9 cellular contexts compared by ENCODE assay signal in genomic region chr2:127576433-127577207, GRCh38. TPM values are rescaled to one million over a fixed set of nuclear protein-coding genes. Genes with fewer than 3 reads are reported as not detected.
DNase-seq lines count a peak whose midpoint lies in the region; ATAC-seq and TF ChIP-seq lines count a peak whose summit lies in the region.
"Had no signal": no experiment of that assay in that cellular context is flagged by ENCODE, and none has a peak within 500 bp of the region (broad histone marks: within the 10 kb centered on the region; RNA-seq: fewer than 3 reads in every experiment).

No MANE protein-coding gene starts in this region.

- peaks cover 11% of the 10 kb centered on the region for H3K27me3 Mint-ChIP-seq in activated CD4-positive, alpha-beta T cell treated with anti-CD3 and anti-CD28 coated beads, Interleukin-2, amount 10 ng/mL, durations not matched to agents 7 days and 5 days

- H3K4me1 ChIP-seq in upper lobe of left lung = peaks cover 0 to 5% (median 2%) of the 10 kb centered on the region in 4 donors

- no peaks in the 10 kb centered on the region for H3K36me3 Mint-ChIP-seq in activated CD4-positive, alpha-beta T cell treated with anti-CD3 and anti-CD28 coated beads, Interleukin-2, amount 10 ng/mL, durations not matched to agents 7 days and 5 days (ENCODE audit: low read depth)

- H3K36me3 ChIP-seq in upper lobe of left lung = no peaks in the 10 kb centered on the region

- peak overlapping the region; percentile 81 for H3K27ac Mint-ChIP-seq in activated CD4-positive, alpha-beta T cell treated with anti-CD3 and anti-CD28 coated beads, Interleukin-2, amount 10 ng/mL, durations not matched to agents 7 days and 5 days

- ATAC-seq in upper lobe of left lung (ENCODE audit: low FRiP score in 2 of 2) = peak; percentile 56 to 82

- no peak for TF ChIP-seq CTCF in dorsolateral prefrontal cortex (IDR thresholded peaks at IDR 0.05 in 54 of 56, conservative IDR thresholded peaks at IDR 0.05 in 2 of 56; ENCODE audit: low read depth in 1 of 56, partially characterized antibody in 56 of 56)
- TF ChIP-seq CTCF in upper lobe of left lung (IDR thresholded peaks at IDR 0.05) = no peak

- H3K27me3 ChIP-seq in dorsolateral prefrontal cortex (no peaks in the 10 kb centered on the region), upper lobe of left lung (no peaks in the 10 kb centered on the region)

- TF ChIP-seq EP300 in upper lobe of left lung (IDR thresholded peaks at IDR 0.05) = no peak

- H3K9me3 ChIP-seq in upper lobe of left lung = no peaks in the 10 kb centered on the region

- H3K4me3 Mint-ChIP-seq in activated CD4-positive, alpha-beta T cell treated with anti-CD3 and anti-CD28 coated beads, Interleukin-2, amount 10 ng/mL, durations not matched to agents 7 days and 5 days = no peak overlapping the region

- CTCF ChIA-PET in activated CD4-positive, alpha-beta T cell treated with anti-CD3 and anti-CD28 coated beads, Interleukin-2, amount 10 ng/mL, durations not matched to agents 7 days and 5 days (lab: Charles Lee) = interaction anchor here (2.0 kb wide), 1 partner anchor 15 kb away, joined by 11 read pairs; no protein-coding TSS in a partner anchor

- H3K27ac ChIP-seq in dorsolateral prefrontal cortex (no peak overlapping the region), upper lobe of left lung (no peak overlapping the region)

- no peak for TF ChIP-seq POLR2A in upper lobe of left lung (IDR thresholded peaks at IDR 0.05)

- no peaks in the 10 kb centered on the region for H3K9me3 Mint-ChIP-seq in activated CD4-positive, alpha-beta T cell treated with anti-CD3 and anti-CD28 coated beads, Interleukin-2, amount 10 ng/mL, durations not matched to agents 7 days and 5 days

- POLR2A ChIA-PET in activated CD4-positive, alpha-beta T cell treated with anti-CD3 and anti-CD28 coated beads, Interleukin-2, amount 10 ng/mL, durations not matched to agents 7 days and 5 days (lab: Charles Lee) = interaction anchor here (1.1 kb wide), 1 partner anchor 50 kb away, joined by 5 read pairs; the partner anchor contains the start of gene IWS1

- peak; percentile 3 for DNase-seq in activated CD4-positive, alpha-beta T cell treated with anti-CD3 and anti-CD28 coated beads, Interleukin-2, amount 10 ng/mL, durations not matched to agents 7 days and 5 days
- DNase-seq in activated CD4-positive, alpha-beta T cell treated with anti-CD3 and anti-CD28 coated beads for 48 hours = no peak
- DNase-seq in dorsolateral prefrontal cortex (peak in 6 of 10 donors; percentile 13 to 63 (median 48)), medulla oblongata (ENCODE audit: extremely low spot score) (peak; percentile 68), upper lobe of left lung (peak; percentile 20 to 77), UCSD-AML1 (lab: John Stamatoyannopoulos, UW; ENCODE audit: unreplicated experiment) (no peak), SKM-1 (lab: John Stamatoyannopoulos, UW; ENCODE audit: unreplicated experiment) (no peak)
- no peak for DNase-seq in activated CD4-positive, alpha-beta T cell treated with anti-CD3 and anti-CD28 coated beads for 1 hour

- 85 to 94% methylated on average over 14 to 23 of the region's 26 CpGs for WGBS in upper lobe of left lung, 2 donors

- peaks cover 22% of the 10 kb centered on the region for H3K4me1 Mint-ChIP-seq in activated CD4-positive, alpha-beta T cell treated with anti-CD3 and anti-CD28 coated beads, Interleukin-2, amount 10 ng/mL, durations not matched to agents 7 days and 5 days

- intact Hi-C loops in dorsolateral prefrontal cortex (cut with DNase I) = no loop called here

- no peak overlapping the region for H3K4me3 ChIP-seq in dorsolateral prefrontal cortex
- no peak overlapping the region for H3K4me3 ChIP-seq in upper lobe of left lung

RNA-seq across cellular contexts. Expression of gene MYO7B, which starts 41.1 kb away (rescaled TPM):
- total RNA-seq in activated CD4-positive, alpha-beta T cell treated with anti-CD3 and anti-CD28 coated beads, Interleukin-2, amount 10 ng/mL, durations not matched to agents 7 days and 5 days = under 1 TPM; 0.60 to 0.69 TPM
- 1 to 10 TPM in 28 of 120 experiments, under 1 TPM in 84, not detected in 8; 0.08 to 3.0 (median 0.52) TPM for total RNA-seq in dorsolateral prefrontal cortex
- total RNA-seq in upper lobe of left lung = 1 to 10 TPM; 1.2 to 6.1 (median 3.1) TPM
- total RNA-seq: epithelial cell of proximal tubule had no signal

RNA-seq across cellular contexts. Expression of gene IWS1, which starts 50.3 kb away (rescaled TPM):
- total RNA-seq in activated CD4-positive, alpha-beta T cell treated with anti-CD3 and anti-CD28 coated beads, Interleukin-2, amount 10 ng/mL, durations not matched to agents 7 days and 5 days = 10 to 100 TPM; 43.0 to 46.9 TPM
- 10 to 100 TPM; 25.8 to 64.1 (median 37.6) TPM for total RNA-seq in dorsolateral prefrontal cortex
- total RNA-seq in upper lobe of left lung = 100 to 1,000 TPM in 1 of 6 donors, 10 to 100 TPM in 5; 29.5 to 128 (median 58.6) TPM

Comparison
In these comparisons a context has a peak if more than half of its experiments do, and no peak if none do; other contexts are left out.
1. DNase-seq: peak in activated CD4-positive, alpha-beta T cell treated with anti-CD3 and anti-CD28 coated beads, Interleukin-2, amount 10 ng/mL, durations not matched to agents 7 days and 5 days (single experiment), dorsolateral prefrontal cortex (6 of 10), medulla oblongata (single experiment) and upper lobe of left lung (2 of 2); none in activated CD4-positive, alpha-beta T cell treated with anti-CD3 and anti-CD28 coated beads for 48 hours (single experiment), UCSD-AML1 (single experiment), activated CD4-positive, alpha-beta T cell treated with anti-CD3 and anti-CD28 coated beads for 1 hour (single experiment) and SKM-1 (single experiment).